Comparison of ENCODE assay signal across 34 cellular contexts in genomic region chr22:50579752-50580151, GRCh38. TPM values are rescaled to one million over a fixed set of nuclear protein-coding genes. Genes with fewer than 3 reads are reported as not detected.
DNase-seq lines count a peak whose midpoint lies in the region; ATAC-seq and TF ChIP-seq lines count a peak whose summit lies in the region.
"Had no signal": no experiment of that assay in that cellular context is flagged by ENCODE, and none has a peak within 500 bp of the region (broad histone marks: within the 10 kb centered on the region; RNA-seq: fewer than 3 reads in every experiment).

No MANE protein-coding gene starts in this region.

- intact Hi-C loops in Right ventricle myocardium superior (cut with DNase I): loop anchor here (5.0 kb wide), 2 partner anchors 43 to 53 kb away; no protein-coding TSS in a partner anchor
- intact Hi-C loops in left cardiac atrium (cut with DNase I): loop anchor here in 1 of 2 donors (5.0 kb wide), 1 partner anchor 43 kb away; no protein-coding TSS in a partner anchor
- intact Hi-C loops in dorsolateral prefrontal cortex (cut with DNase I): loop anchor here in 1 of 2 donors (2.0 kb wide), 1 partner anchor 15 kb away; no protein-coding TSS in a partner anchor

- peak overlapping the region; percentile 22 for H3K4me3 Mint-ChIP-seq in endothelial cell (ENCODE audit: unreplicated experiment)
- H3K4me3 Mint-ChIP-seq in activated T-cell treated with anti-CD3 and anti-CD28 coated beads, Interleukin-2, amount 50 U/mL, for 24 hours: no peak overlapping the region
- H3K4me3 Mint-ChIP-seq: activated naive CD8-positive, alpha-beta T cell treated with anti-CD3 and anti-CD28 coated beads for 36 hours; effector memory CD8-positive, alpha-beta T cell; stimulated activated naive CD8-positive, alpha-beta T cell treated with anti-CD3 and anti-CD28 coated beads, Interleukin-15, Interleukin-2, amounts not matched to agents 100 ng/mL and 50 ng/mL, for 24 hours had no signal

- H3K27ac Mint-ChIP-seq in endothelial cell (ENCODE audit: unreplicated experiment): no peak overlapping the region
- H3K27ac Mint-ChIP-seq in activated T-cell treated with anti-CD3 and anti-CD28 coated beads, Interleukin-2, amount 50 U/mL, for 24 hours: no peak overlapping the region
- H3K27ac Mint-ChIP-seq: activated CD4-positive, alpha-beta memory T cell treated with anti-CD3 and anti-CD28 coated beads, Interleukin-2, amount 10 ng/mL, durations not matched to agents 7 days and 5 days; activated naive CD8-positive, alpha-beta T cell treated with anti-CD3 and anti-CD28 coated beads for 36 hours; stimulated activated naive CD8-positive, alpha-beta T cell treated with anti-CD3 and anti-CD28 coated beads, Interleukin-15, Interleukin-2, amounts not matched to agents 100 ng/mL and 50 ng/mL, for 24 hours; T-helper 2 cell treated with Interferon-gamma antibody and Interleukin-4, amounts not matched to agents 5 μg/mL and 100 μg/mL, for 36 hours had no signal

- H3K36me3 Mint-ChIP-seq in endothelial cell (ENCODE audit: low read depth, unreplicated experiment): peaks cover 7% of the 10 kb centered on the region
- peaks cover 72% of the 10 kb centered on the region for H3K36me3 Mint-ChIP-seq in activated T-cell treated with anti-CD3 and anti-CD28 coated beads, Interleukin-2, amount 50 U/mL, for 24 hours (ENCODE audit: low read depth)
- H3K36me3 Mint-ChIP-seq: naive B cell had no signal

- H3K27ac ChIP-seq in DND-41 (ENCODE audit: low read length) (no peak overlapping the region), skeletal muscle tissue (ENCODE audit: low read depth, low read length) (peak overlapping the region; percentile 96), dorsolateral prefrontal cortex (peak overlapping the region in 12 of 59 donors; percentile 28 to 76 (median 67))

- H3K4me3 ChIP-seq in DND-41 (ENCODE audit: low read depth in 1 of 2, low read length in 2 of 2) (no peak overlapping the region), skeletal muscle tissue (ENCODE audit: low read length in 3 of 3) (no peak overlapping the region), dorsolateral prefrontal cortex (no peak overlapping the region)

- H3K27me3 ChIP-seq in DND-41 (ENCODE audit: insufficient read depth, low read length, poor library complexity) (no peaks in the 10 kb centered on the region), skeletal muscle tissue (ENCODE audit: control insufficient read depth in 3 of 3, insufficient read depth in 3 of 3, low read length in 3 of 3) (no peaks in the 10 kb centered on the region), dorsolateral prefrontal cortex (no peaks in the 10 kb centered on the region)
- H3K27me3 ChIP-seq: BE2C had no signal

- H3K9ac ChIP-seq in DND-41 (ENCODE audit: low read depth, low read length): 0 out of 2 replicates have a peak overlapping the region, but pooled peaks have one; percentile 16
- H3K9ac ChIP-seq in skeletal muscle tissue (ENCODE audit: low read depth in 1 of 3, low read length in 3 of 3): peak overlapping the region in 2 of 3 donors; percentile 60 to 90

- H3K9me3 Mint-ChIP-seq in endothelial cell (ENCODE audit: unreplicated experiment): no peaks in the 10 kb centered on the region
- H3K9me3 Mint-ChIP-seq in activated T-cell treated with anti-CD3 and anti-CD28 coated beads, Interleukin-2, amount 50 U/mL, for 24 hours: no peaks in the 10 kb centered on the region
- H3K9me3 Mint-ChIP-seq: activated CD4-positive, alpha-beta memory T cell treated with anti-CD3 and anti-CD28 coated beads, Interleukin-2, amount 10 ng/mL, durations not matched to agents 7 days and 5 days; activated naive CD8-positive, alpha-beta T cell treated with anti-CD3 and anti-CD28 coated beads for 36 hours; effector memory CD8-positive, alpha-beta T cell; naive B cell; stimulated activated naive CD8-positive, alpha-beta T cell treated with anti-CD3 and anti-CD28 coated beads, Interleukin-15, Interleukin-2, amounts not matched to agents 100 ng/mL and 50 ng/mL, for 24 hours; T-helper 2 cell treated with Interferon-gamma antibody and Interleukin-4, amounts not matched to agents 5 μg/mL and 100 μg/mL, for 36 hours had no signal

- peaks cover 24% of the 10 kb centered on the region for H3K79me2 ChIP-seq in DND-41 (ENCODE audit: insufficient read depth, low read length)

- peaks cover 20% of the 10 kb centered on the region; the same call in 1 of the 2 replicates for H4K20me1 ChIP-seq in DND-41 (ENCODE audit: insufficient read depth, low read length)

- H3K36me3 ChIP-seq in DND-41 (ENCODE audit: insufficient read depth, low read length) (peaks cover 61% of the 10 kb centered on the region), skeletal muscle tissue (ENCODE audit: control insufficient read depth in 3 of 3, insufficient read depth in 3 of 3, low read length in 3 of 3) (peaks cover 25 to 39% (median 37%) of the 10 kb centered on the region in 3 donors)

- ATAC-seq in Right ventricle myocardium superior (ENCODE audit: poor library complexity) (no peak), left cardiac atrium (no peak), DND-41 (ENCODE audit: insufficient read depth, low read depth) (no peak)
- ATAC-seq: effector memory CD8-positive, alpha-beta T cell had no signal

- H3K9me3 ChIP-seq in DND-41 (ENCODE audit: insufficient read depth, low read length, severe bottlenecking) (no peaks in the 10 kb centered on the region), skeletal muscle tissue (ENCODE audit: control insufficient read depth in 3 of 3, low read length in 3 of 3) (no peaks in the 10 kb centered on the region)
- H3K9me3 ChIP-seq: BE2C had no signal

- TF ChIP-seq CTCF in DND-41 (IDR thresholded peaks at IDR 0.05; ENCODE audit: borderline replicate concordance, extremely low read depth, low read length, poor library complexity, severe bottlenecking): no peak
- TF ChIP-seq CTCF in endothelial cell (IDR thresholded peaks at IDR 0.05; ENCODE audit: unreplicated experiment): no peak
- TF ChIP-seq CTCF in dorsolateral prefrontal cortex (IDR thresholded peaks at IDR 0.05 in 54 of 56, conservative IDR thresholded peaks at IDR 0.05 in 2 of 56; ENCODE audit: low read depth in 1 of 56, partially characterized antibody in 56 of 56): no peak

- no peak overlapping the region for H2AFZ ChIP-seq in DND-41 (ENCODE audit: low read depth, low read length)

- DNase-seq in Right ventricle myocardium superior: peak; percentile 3
- DNase-seq in left cardiac atrium: no peak
- no peak for DNase-seq in DND-41
- no peak for DNase-seq in endothelial cell (ENCODE audit: low spot score)
- no peak for DNase-seq in NCI-H510A treated with DMSO at 0.1 percent for 48 hours (lab: John Stamatoyannopoulos, UW)
- DNase-seq in dorsolateral prefrontal cortex: no peak
- DNase-seq in activated T-cell treated with anti-CD3 and anti-CD28 coated beads, Interleukin-2, amount 50 U/mL, for 24 hours: no peak
- DNase-seq: activated CD4-positive, alpha-beta memory T cell treated with anti-CD3 and anti-CD28 coated beads, Interleukin-2, amount 10 ng/mL, durations not matched to agents 7 days and 5 days; activated CD4-positive, CD25-positive, alpha-beta regulatory T cell treated with anti-CD3 and anti-CD28 coated beads, Interleukin-2, amount 50 U/mL, for 72 hours; activated effector memory CD4-positive, alpha-beta T cell treated with Interleukin-2 at 50 U/mL for 16 hours; activated naive CD8-positive, alpha-beta T cell treated with anti-CD3 and anti-CD28 coated beads for 36 hours; BE2C; central memory CD4-positive, alpha-beta T cell; cortex of kidney; DMS153; effector memory CD8-positive, alpha-beta T cell; glutamatergic neuron; HCEC 1CT; Kasumi-1; midbrain; naive B cell; NCI-H1417 treated with DMSO at 0.1 percent for 48 hours; NCI-H2029 treated with DMSO at 0.1 percent for 48 hours; NCI-H226; NCI-H69; SHP77 treated with DMSO at 0.1 percent for 48 hours; stimulated activated CD4-positive, alpha-beta T cell treated with anti-CD3 and anti-CD28 coated beads, Interleukin-2, amount 100 ng/mL, for 24 hours had no signal

- no peak overlapping the region for H3K4me2 ChIP-seq in DND-41 (ENCODE audit: insufficient read depth, low read length)

- H3K4me1 Mint-ChIP-seq in endothelial cell (ENCODE audit: unreplicated experiment): peaks cover 7% of the 10 kb centered on the region
- H3K4me1 Mint-ChIP-seq in activated T-cell treated with anti-CD3 and anti-CD28 coated beads, Interleukin-2, amount 50 U/mL, for 24 hours (ENCODE audit: low read depth): peaks cover 30% of the 10 kb centered on the region

- peaks cover 8% of the 10 kb centered on the region for H3K27me3 Mint-ChIP-seq in endothelial cell (ENCODE audit: unreplicated experiment)
- no peaks in the 10 kb centered on the region for H3K27me3 Mint-ChIP-seq in activated T-cell treated with anti-CD3 and anti-CD28 coated beads, Interleukin-2, amount 50 U/mL, for 24 hours
- H3K27me3 Mint-ChIP-seq: activated CD4-positive, alpha-beta memory T cell treated with anti-CD3 and anti-CD28 coated beads, Interleukin-2, amount 10 ng/mL, durations not matched to agents 7 days and 5 days; activated naive CD8-positive, alpha-beta T cell treated with anti-CD3 and anti-CD28 coated beads for 36 hours; effector memory CD8-positive, alpha-beta T cell; stimulated activated naive CD8-positive, alpha-beta T cell treated with anti-CD3 and anti-CD28 coated beads, Interleukin-15, Interleukin-2, amounts not matched to agents 100 ng/mL and 50 ng/mL, for 24 hours had no signal

- peaks cover 30% of the 10 kb centered on the region for H3K4me1 ChIP-seq in DND-41 (ENCODE audit: insufficient read depth, low read length)
- peaks cover 41 to 66% (median 62%) of the 10 kb centered on the region in 3 donors for H3K4me1 ChIP-seq in skeletal muscle tissue (ENCODE audit: control insufficient read depth in 3 of 3, insufficient read depth in 3 of 3, low read length in 3 of 3)
- H3K4me1 ChIP-seq: BE2C had no signal

RNA-seq across cellular contexts. Expression of gene CPT1B, which starts 1.5 kb away (rescaled TPM):
- total RNA-seq in Right ventricle myocardium superior (402 TPM), left cardiac atrium (100 to 1,000 TPM; 201 to 269 TPM), endothelial cell (ENCODE audit: unreplicated experiment) (89.0 TPM), skeletal muscle tissue (27.1 TPM), dorsolateral prefrontal cortex (10 to 100 TPM; 16.1 to 79.3 (median 36.8) TPM)

RNA-seq across cellular contexts. Expression of gene CHKB, which starts 2.9 kb away (rescaled TPM):
- 36.0 TPM for total RNA-seq in Right ventricle myocardium superior
- total RNA-seq in left cardiac atrium: 10 to 100 TPM; 31.6 to 35.3 TPM
- total RNA-seq in endothelial cell (ENCODE audit: unreplicated experiment): 94.6 TPM
- total RNA-seq in skeletal muscle tissue: 17.7 TPM
- 100 to 1,000 TPM in 1 of 120 experiments, 10 to 100 TPM in 119; 36.7 to 115 (median 63.9) TPM for total RNA-seq in dorsolateral prefrontal cortex

RNA-seq across cellular contexts. Expression of gene SYCE3, which starts 17.0 kb away (rescaled TPM):
- total RNA-seq in Right ventricle myocardium superior (not detected), left cardiac atrium (not detected), endothelial cell (ENCODE audit: unreplicated experiment) (not detected), skeletal muscle tissue (not detected), dorsolateral prefrontal cortex (1 to 10 TPM in 14 of 120 experiments, not detected in 106; 1.4 to 6.0 (median 2.0) TPM)
- total RNA-seq: astrocyte, lower leg skin, osteocyte, renal cortical epithelial cell had no signal

RNA-seq across cellular contexts. Expression of gene MAPK8IP2, which starts 20.8 kb away (rescaled TPM):
- total RNA-seq in Right ventricle myocardium superior (0.62 TPM), left cardiac atrium (1 to 10 TPM in 1 of 2 donors, under 1 TPM in 1; 0.42 to 1.1 TPM), endothelial cell (ENCODE audit: unreplicated experiment) (0.69 TPM), skeletal muscle tissue (0.52 TPM), dorsolateral prefrontal cortex (100 to 1,000 TPM in 119 of 120 experiments, 10 to 100 TPM in 1; 82.8 to 271 (median 217) TPM)

RNA-seq across cellular contexts. Expression of gene KLHDC7B, which starts 34.1 kb away (rescaled TPM):
- not detected for total RNA-seq in Right ventricle myocardium superior
- total RNA-seq in left cardiac atrium: under 1 TPM in 1 of 2 donors, not detected in 1; 0.15 TPM
- not detected for total RNA-seq in endothelial cell (ENCODE audit: unreplicated experiment)
- total RNA-seq in skeletal muscle tissue: not detected
- total RNA-seq in dorsolateral prefrontal cortex: under 1 TPM in 40 of 120 experiments, not detected in 80; 0.13 to 0.68 (median 0.21) TPM
